ENCODE assay signal across 1 cellular context in genomic region chr1:42978317-42979036, GRCh38.
TF ChIP-seq lines count a peak whose summit lies in the region.

No MANE protein-coding gene starts in this region.

TF ChIP-seq in IMR-90, 13 proteins besides CTCF, POLR2A, EP300 and RAD21:
- TF ChIP-seq USF2 (IDR thresholded peaks at IDR 0.05; ENCODE audit: low read depth, low read length) (no peak), CEBPB (IDR thresholded peaks at IDR 0.05; ENCODE audit: low read depth, low read length) (peak; percentile 76)
